12 cellular contexts compared by ENCODE assay signal in genomic region chr2:143282684-143283083, GRCh38.
A peak's percentile ranks its signal among the peaks of the same experiment; 100 is the strongest.
DNase-seq lines count a peak whose midpoint lies in the region; ATAC-seq, FAIRE-seq and TF ChIP-seq lines count a peak whose summit lies in the region.
"Had no signal": no experiment of that assay in that cellular context is flagged by ENCODE, and none has a peak within 500 bp of the region (broad histone marks: within the 10 kb centered on the region; RNA-seq: fewer than 3 reads in every experiment).

No MANE protein-coding gene starts in this region.

- no peaks in the 10 kb centered on the region for H3K36me3 ChIP-seq in colonic mucosa
- H3K36me3 ChIP-seq in lower lobe of right lung, result no peaks in the 10 kb centered on the region
- H3K36me3 ChIP-seq: sigmoid colon had no signal

- H3K27me3 ChIP-seq in colonic mucosa (no peaks in the 10 kb centered on the region), lower lobe of right lung (ENCODE audit: low read depth) (no peaks in the 10 kb centered on the region)
- H3K27me3 ChIP-seq: sigmoid colon had no signal

- TF ChIP-seq CTCF in NB4 (IDR thresholded peaks at IDR 0.05; ENCODE audit: low read depth, low read length) (peak; percentile 37), colonic mucosa (IDR thresholded peaks at IDR 0.05) (no peak), progenitor cell of endocrine pancreas (IDR thresholded peaks at IDR 0.05; ENCODE audit: unreplicated experiment) (peak; percentile 46), lower lobe of right lung (IDR thresholded peaks at IDR 0.05) (no peak)

- H3K27me3 Mint-ChIP-seq in progenitor cell of endocrine pancreas, result no peaks in the 10 kb centered on the region
- H3K27me3 Mint-ChIP-seq: stimulated activated naive CD8-positive, alpha-beta T cell treated with anti-CD3 and anti-CD28 coated beads, Interleukin-15, Interleukin-2, amounts not matched to agents 100 ng/mL and 50 ng/mL, for 24 hours had no signal

- H3K9me3 Mint-ChIP-seq in progenitor cell of endocrine pancreas (ENCODE audit: low read depth), result no peaks in the 10 kb centered on the region
- H3K9me3 Mint-ChIP-seq: stimulated activated naive CD8-positive, alpha-beta T cell treated with anti-CD3 and anti-CD28 coated beads, Interleukin-15, Interleukin-2, amounts not matched to agents 100 ng/mL and 50 ng/mL, for 24 hours had no signal

- peaks cover 8% of the 10 kb centered on the region for H3K4me1 Mint-ChIP-seq in progenitor cell of endocrine pancreas (ENCODE audit: low read depth)

- no peak overlapping the region for H3K27ac ChIP-seq in colonic mucosa
- H3K27ac ChIP-seq in lower lobe of right lung, result no peak overlapping the region
- H3K27ac ChIP-seq: sigmoid colon had no signal

- intact Hi-C loops in colonic mucosa (cut with DNase I) (no loop called here), lower lobe of right lung (cut with DNase I) (no loop called here)

- no peak overlapping the region for H3K4me3 Mint-ChIP-seq in progenitor cell of endocrine pancreas (ENCODE audit: low read depth)
- H3K4me3 Mint-ChIP-seq: stimulated activated naive CD8-positive, alpha-beta T cell treated with anti-CD3 and anti-CD28 coated beads, Interleukin-15, Interleukin-2, amounts not matched to agents 100 ng/mL and 50 ng/mL, for 24 hours had no signal

- H3K4me3 ChIP-seq in NB4 (ENCODE audit: low read depth, low read length), result no peak overlapping the region
- H3K4me3 ChIP-seq in colonic mucosa, result no peak overlapping the region
- no peak overlapping the region for H3K4me3 ChIP-seq in lower lobe of right lung
- H3K4me3 ChIP-seq: sigmoid colon had no signal

- TF ChIP-seq POLR2A in NB4 (IDR thresholded peaks at IDR 0.05; ENCODE audit: extremely low read depth, insufficient read length), result no peak

- no peaks in the 10 kb centered on the region for H3K9me3 ChIP-seq in colonic mucosa
- no peaks in the 10 kb centered on the region for H3K9me3 ChIP-seq in lower lobe of right lung
- H3K9me3 ChIP-seq: sigmoid colon had no signal

- H3K36me3 Mint-ChIP-seq in progenitor cell of endocrine pancreas (ENCODE audit: insufficient read depth), result no peaks in the 10 kb centered on the region

- no peak for FAIRE-seq in urothelium cell line (lab: Jason Lieb, UNC)

- DNase-seq in activated naive CD4-positive, alpha-beta T cell treated with Interleukin-2 at 50 U/mL for 16 hours, result peak; percentile 25
- no peak for DNase-seq in activated naive CD4-positive, alpha-beta T cell (lab: John Stamatoyannopoulos, UW)
- DNase-seq in NB4 (ENCODE audit: low read depth), result peak; percentile 37
- DNase-seq in colonic mucosa, result peak; percentile 22
- no peak for DNase-seq in progenitor cell of endocrine pancreas (ENCODE audit: low spot score, unreplicated experiment)
- DNase-seq in lower lobe of right lung, result no peak
- no peak for DNase-seq in SIG-M5 (lab: John Stamatoyannopoulos, UW)
- no peak for DNase-seq in urothelium cell line (ENCODE audit: low spot score)
- DNase-seq: KG1, sigmoid colon had no signal

- H3K27ac Mint-ChIP-seq in progenitor cell of endocrine pancreas, result no peak overlapping the region
- H3K27ac Mint-ChIP-seq: stimulated activated naive CD8-positive, alpha-beta T cell treated with anti-CD3 and anti-CD28 coated beads, Interleukin-15, Interleukin-2, amounts not matched to agents 100 ng/mL and 50 ng/mL, for 24 hours had no signal

- no peak for ATAC-seq in lower lobe of right lung
- ATAC-seq: left colon had no signal

- H3K9ac ChIP-seq in colonic mucosa (ENCODE audit: low read depth in 2 of 2, low read length in 2 of 2), result no peak overlapping the region

- H3K4me1 ChIP-seq in colonic mucosa, result no peaks in the 10 kb centered on the region
- H3K4me1 ChIP-seq in lower lobe of right lung, result no peaks in the 10 kb centered on the region
- H3K4me1 ChIP-seq: sigmoid colon had no signal

Comparison
In these comparisons a context has a peak if more than half of its experiments do, and no peak if none do; other contexts are left out.
1. DNase-seq: peak in activated naive CD4-positive, alpha-beta T cell treated with Interleukin-2 at 50 U/mL for 16 hours (single experiment), NB4 (single experiment) and colonic mucosa (single experiment); none in activated naive CD4-positive, alpha-beta T cell (0 of 4), progenitor cell of endocrine pancreas (single experiment), lower lobe of right lung (single experiment), SIG-M5 (single experiment) and urothelium cell line (single experiment).
2. CTCF ChIP-seq: peak in NB4 (single experiment) and progenitor cell of endocrine pancreas (single experiment); none in colonic mucosa (single experiment) and lower lobe of right lung (single experiment).